8 cellular contexts compared by ENCODE assay signal in genomic region chr13:113795362-113795761, GRCh38. TPM values are rescaled to one million over a fixed set of nuclear protein-coding genes. Genes with fewer than 3 reads are reported as not detected.
A peak's percentile ranks its signal among the peaks of the same experiment; 100 is the strongest.
DNase-seq lines count a peak whose midpoint lies in the region; ATAC-seq, FAIRE-seq and TF ChIP-seq lines count a peak whose summit lies in the region.
"Not testable (repeated sequence)": the region's sequence is repeated elsewhere in the genome, so short reads cannot be mapped to it uniquely, and the experiment has no call there.
"Had no signal": no experiment of that assay in that cellular context is flagged by ENCODE, and none has a peak within 500 bp of the region (broad histone marks: within the 10 kb centered on the region; RNA-seq: fewer than 3 reads in every experiment).

No MANE protein-coding gene starts in this region.

- H2BK12ac ChIP-seq in H1 (ENCODE audit: low read depth, low read length) = 0 out of 2 replicates have a peak overlapping the region, but pooled peaks have one; percentile 22
- H2BK12ac ChIP-seq in mesenchymal stem cell (ENCODE audit: low read length in 2 of 2) = not testable (repeated sequence)

- ATAC-seq in IMR-90 (ENCODE audit: low read depth) = not testable (repeated sequence)

- CTCF ChIA-PET in HEK293 (lab: Yijun Ruan, JAX); IMR-90 (lab: Yijun Ruan, JAX): not testable (repeated sequence)
- CTCF ChIA-PET in H1 (lab: Charles Lee; ENCODE audit: partially characterized antibody) = interaction anchor here (1.3 kb wide), 1 partner anchor 19 kb away, joined by 3 read pairs; no protein-coding TSS in a partner anchor

- not testable (repeated sequence) for H3K4me1 ChIP-seq in HEK293 (ENCODE audit: control insufficient read depth, insufficient read depth, low read length); IMR-90 (ENCODE audit: control insufficient read depth, insufficient read depth, low read length); H1 (replicated peaks in 1 of 4; ENCODE audit: control insufficient read depth in 3 of 4, insufficient read depth in 4 of 4, low read length in 3 of 4); mesenchymal stem cell (ENCODE audit: control insufficient read depth, insufficient read depth, low read depth, low read length); osteoblast (ENCODE audit: insufficient read depth, low read length); spleen

- intact Hi-C loops in IMR-90 (cut with micrococcal nuclease); spleen (cut with DNase I; ENCODE audit: low total_unique reads): not testable (repeated sequence)

- POLR2A ChIA-PET in HEK293 (lab: Yijun Ruan, JAX); IMR-90 (lab: Charles Lee; ENCODE audit: unreplicated experiment); H1 (lab: Charles Lee; ENCODE audit: partially characterized antibody): not testable (repeated sequence)

- not testable (repeated sequence) for BruUV-seq in IMR-90 (replicated peaks; lab: Mats Ljungman, UMichigan)

- peaks cover 23% of the 10 kb centered on the region; the same call in 1 of the 2 replicates for H3K23me2 ChIP-seq in H1 (ENCODE audit: low read depth, low read length)

- not testable (repeated sequence) for H3K4me3 ChIP-seq in HEK293 (ENCODE audit: low read depth, low read length); IMR-90 (ENCODE audit: insufficient read depth, low read depth, low read length); H1 (ENCODE audit: extremely low read depth in 1 of 4, insufficient read depth in 2 of 4, low read depth in 3 of 4, low read length in 4 of 4); mesenchymal stem cell (ENCODE audit: insufficient read depth in 1 of 2, low read depth in 1 of 2, low read length in 2 of 2); osteoblast (ENCODE audit: insufficient read depth, low read length); spleen

- H3K23ac ChIP-seq in IMR-90 (ENCODE audit: low read depth, low read length); H1 (ENCODE audit: insufficient read length); mesenchymal stem cell (ENCODE audit: low read length in 2 of 2): not testable (repeated sequence)

- not testable (repeated sequence) for H3K9ac ChIP-seq in IMR-90 (ENCODE audit: low read depth, low read length); H1 (replicated peaks in 1 of 4; ENCODE audit: extremely low read depth in 1 of 4, low read depth in 3 of 4, low read length in 3 of 4); mesenchymal stem cell (ENCODE audit: low read length)

- H3K14ac ChIP-seq in IMR-90 (replicated peaks; ENCODE audit: low read depth, low read length) = 0 out of 2 replicates have a peak overlapping the region, but pooled peaks have one; percentile 13
- H3K14ac ChIP-seq in H1 (ENCODE audit: insufficient read length) = not testable (repeated sequence)
- peak overlapping the region in 1 of 2 experiments; percentile 30 for H3K14ac ChIP-seq in mesenchymal stem cell (ENCODE audit: low read length in 2 of 2)

- not testable (repeated sequence) for H4K5ac ChIP-seq in IMR-90 (ENCODE audit: low read depth, low read length); H1 (ENCODE audit: insufficient read length, low read depth, low read length)

- not testable (repeated sequence) for H3K56ac ChIP-seq in IMR-90 (ENCODE audit: extremely low read depth, insufficient read depth, low read length); H1 (replicated peaks; ENCODE audit: insufficient read length, low read depth, low read length)

- dilution Hi-C loops in IMR-90 (cut with HindIII; ENCODE audit: low sequenced_read_pairs, unreplicated experiment) = not testable (repeated sequence)

- TF ChIP-seq CTCF in HEK293 (tag by site-specific recombination; IDR thresholded peaks at IDR 0.05); IMR-90 (conservative IDR thresholded peaks at IDR 0.05; ENCODE audit: low read depth, low read length); H1 (IDR thresholded peaks at IDR 0.05; ENCODE audit: control extremely low read depth in 1 of 3, insufficient read depth in 1 of 3, low read depth in 1 of 3, low read length in 3 of 3); osteoblast (IDR thresholded peaks at IDR 0.05; ENCODE audit: extremely low read depth, low read depth, low read length); spleen (IDR thresholded peaks at IDR 0.05 in 8 of 11, conservative IDR thresholded peaks at IDR 0.05 in 3 of 11): not testable (repeated sequence)

- H2BK5ac ChIP-seq in IMR-90 (ENCODE audit: low read depth, low read length, poor library complexity, severe bottlenecking) = peak overlapping the region; percentile 45
- peak overlapping the region; percentile 20; the same call in 1 of the 2 replicates for H2BK5ac ChIP-seq in H1 (ENCODE audit: low read depth, low read length)
- H2BK5ac ChIP-seq in mesenchymal stem cell (ENCODE audit: low read depth, low read length, poor library complexity, severe bottlenecking) = not testable (repeated sequence)

- H4K8ac ChIP-seq in IMR-90 (ENCODE audit: low read depth in 2 of 2, low read length in 2 of 2); H1 (ENCODE audit: extremely low read depth, insufficient read depth, low read length); mesenchymal stem cell (ENCODE audit: low read length): not testable (repeated sequence)

- not testable (repeated sequence) for H3K79me2 ChIP-seq in H1 (ENCODE audit: control insufficient read depth in 1 of 2, insufficient read depth in 2 of 2, low read length in 2 of 2); osteoblast (ENCODE audit: insufficient read depth, low read length)

- not testable (repeated sequence) for H2BK20ac ChIP-seq in IMR-90 (ENCODE audit: low read depth, low read length)
- peak overlapping the region; percentile 23; the same call in 1 of the 2 replicates for H2BK20ac ChIP-seq in H1 (ENCODE audit: low read length)

- H3K9me1 ChIP-seq in IMR-90 (ENCODE audit: insufficient read depth, low read length) = not testable (repeated sequence)

- H3K27ac ChIP-seq in HEK293 (ENCODE audit: extremely low read depth, low read depth, low read length); IMR-90 (ENCODE audit: insufficient read depth, low read length); H1 (ENCODE audit: low read depth, low read length); mesenchymal stem cell (ENCODE audit: low read length, poor library complexity, severe bottlenecking); osteoblast (ENCODE audit: low read depth, low read length); spleen: not testable (repeated sequence)

- not testable (repeated sequence) for H3K9me3 ChIP-seq in HEK293 (ENCODE audit: control insufficient read depth, insufficient read depth, low read depth, low read length); IMR-90 (ENCODE audit: control insufficient read depth, insufficient read depth, low read length); H1 (ENCODE audit: insufficient read depth in 2 of 2, low read depth in 1 of 2, low read length in 1 of 2); mesenchymal stem cell (ENCODE audit: control insufficient read depth, low read length); osteoblast (ENCODE audit: low read depth, low read length); spleen

- FAIRE-seq in H1 (lab: Jason Lieb, UNC) = not testable (repeated sequence)

- H4K20me1 ChIP-seq in IMR-90 (ENCODE audit: insufficient read depth, low read length); H1 (replicated peaks in 1 of 2; ENCODE audit: control insufficient read depth in 1 of 2, insufficient read depth in 2 of 2, low read length in 2 of 2); osteoblast (ENCODE audit: insufficient read depth, low read length): not testable (repeated sequence)

- not testable (repeated sequence) for H4K91ac ChIP-seq in IMR-90 (ENCODE audit: insufficient read depth, low read depth, low read length); H1 (replicated peaks; ENCODE audit: insufficient read length, low read length)
- peak overlapping the region; percentile 7 for H4K91ac ChIP-seq in mesenchymal stem cell (ENCODE audit: low read length)

- H3K27me3 ChIP-seq in IMR-90 (ENCODE audit: control insufficient read depth, insufficient read depth, low read length) (peaks cover 23% of the 10 kb centered on the region), mesenchymal stem cell (ENCODE audit: control insufficient read depth in 1 of 2, insufficient read depth in 1 of 2, low read length in 2 of 2) (peaks cover 14 to 41% of the 10 kb centered on the region in 2 experiments), osteoblast (ENCODE audit: insufficient read depth, low read length) (peaks cover 10% of the 10 kb centered on the region)
- not testable (repeated sequence) for H3K27me3 ChIP-seq in H1 (replicated peaks in 1 of 4; ENCODE audit: control insufficient read depth in 3 of 4, extremely low read depth in 1 of 4, insufficient read depth in 3 of 4, low read length in 3 of 4); spleen (replicated peaks in 1 of 7)

- DNase-seq in IMR-90; H1 (ENCODE audit: low read depth in 1 of 2, low spot score in 2 of 2); mesenchymal stem cell: not testable (repeated sequence)
- peak; percentile 32 for DNase-seq in osteoblast (ENCODE audit: insufficient read length, low spot score, missing footprints)
- DNase-seq in spleen = peak; percentile 10

- not testable (repeated sequence) for H3K4ac ChIP-seq in IMR-90 (ENCODE audit: low read depth, low read length); H1 (replicated peaks; ENCODE audit: insufficient read length, low read depth, low read length); mesenchymal stem cell (ENCODE audit: low read depth in 1 of 2, low read length in 2 of 2)

- 0% methylated on average over 1 of the region's 1 CpG; no CpG with 5 or more reads in 1 of the 2 experiments for WGBS in IMR-90 (ENCODE audit: extremely low coverage in 2 of 2, insufficient read length in 1 of 2), 2 experiments
- WGBS in H1 (ENCODE audit: extremely low coverage in 1 of 2, insufficient coverage in 1 of 2, insufficient read length in 1 of 2, insufficient replicate concordance in 2 of 2, low coverage in 1 of 2, low lambda C conversion rate in 2 of 2, missing lambda C conversion rate in 1 of 2), 2 experiments = 77% methylated on average over 1 of the region's 1 CpG; no CpG with 5 or more reads in 1 of the 2 experiments
- 65% methylated on average over 1 of the region's 1 CpG for WGBS in mesenchymal stem cell
- WGBS in spleen, 5 donors = 8 to 15% (median 13%) methylated on average over 1 of the region's 1 CpG

- in situ Hi-C loops in IMR-90 (cut with MboI; ENCODE audit: low sequenced_read_pairs) = not testable (repeated sequence)

- not testable (repeated sequence) for H3K18ac ChIP-seq in IMR-90 (ENCODE audit: low read depth, low read length); H1 (ENCODE audit: extremely low read depth, low read length); mesenchymal stem cell (ENCODE audit: low read depth in 1 of 2, low read length in 2 of 2)

- TF ChIP-seq POLR2A in IMR-90 (IDR thresholded peaks at IDR 0.05; ENCODE audit: low read depth, low read length); H1 (IDR thresholded peaks at IDR 0.05; ENCODE audit: control extremely low read depth in 1 of 2, low read depth in 2 of 2, low read length in 2 of 2); spleen (IDR thresholded peaks at IDR 0.05): not testable (repeated sequence)

- TF ChIP-seq EP300 in H1 (IDR thresholded peaks at IDR 0.05; ENCODE audit: borderline replicate concordance in 1 of 2, low read depth in 2 of 2, low read length in 2 of 2) = not testable (repeated sequence)

- H2AK9ac ChIP-seq in IMR-90 (replicated peaks; ENCODE audit: low read depth, low read length, poor library complexity) = not testable (repeated sequence)

- H2AFZ ChIP-seq in IMR-90 (replicated peaks; ENCODE audit: low read length, poor library complexity); H1 (ENCODE audit: low read length); mesenchymal stem cell (ENCODE audit: low read depth, low read length); osteoblast (ENCODE audit: low read length): not testable (repeated sequence)

- not testable (repeated sequence) for H3K79me1 ChIP-seq in IMR-90 (ENCODE audit: low read depth in 1 of 2, low read length in 2 of 2); H1 (ENCODE audit: low read depth, low read length); mesenchymal stem cell (replicated peaks; ENCODE audit: low read length, poor library complexity, severe bottlenecking)

- not testable (repeated sequence) for H2BK120ac ChIP-seq in IMR-90 (ENCODE audit: low read depth, low read length); H1 (replicated peaks; ENCODE audit: low read depth, low read length); mesenchymal stem cell (ENCODE audit: low read depth, low read length)

- H2BK15ac ChIP-seq in IMR-90 (ENCODE audit: low read depth, low read length); mesenchymal stem cell (ENCODE audit: low read depth, poor library complexity, severe bottlenecking): not testable (repeated sequence)
- H2BK15ac ChIP-seq in H1 (ENCODE audit: low read length) = peak overlapping the region; percentile 89; the same call in 1 of the 2 replicates

- not testable (repeated sequence) for H3K4me2 ChIP-seq in IMR-90 (ENCODE audit: low read depth, low read length); H1 (ENCODE audit: insufficient read depth in 1 of 2, low read depth in 2 of 2, low read length in 2 of 2); mesenchymal stem cell (ENCODE audit: low read length, poor library complexity, severe bottlenecking); osteoblast (ENCODE audit: insufficient read depth, low read length)

- not testable (repeated sequence) for H3K36me3 ChIP-seq in HEK293 (ENCODE audit: control insufficient read depth in 2 of 2, insufficient read depth in 1 of 2, low read length in 2 of 2); IMR-90 (ENCODE audit: control insufficient read depth, insufficient read depth, low read length); H1 (ENCODE audit: control insufficient read depth in 2 of 4, insufficient read depth in 4 of 4, low read length in 3 of 4); mesenchymal stem cell (ENCODE audit: control insufficient read depth in 1 of 2, insufficient read depth in 2 of 2, low read depth in 1 of 2, low read length in 2 of 2); osteoblast (ENCODE audit: insufficient read depth, low read length)
- H3K36me3 ChIP-seq in spleen = peaks cover 0 to 25% (median 0%) of the 10 kb centered on the region in 6 donors

- H2AK5ac ChIP-seq in IMR-90 (ENCODE audit: low read depth, low read length) (peak overlapping the region; percentile 27; the same call in 1 of the 2 replicates), H1 (ENCODE audit: low read depth, low read length) (peak overlapping the region; percentile 24; the same call in 1 of the 2 replicates)
- not testable (repeated sequence) for H2AK5ac ChIP-seq in mesenchymal stem cell (ENCODE audit: low read length, severe bottlenecking)

- not testable (repeated sequence) for TF ChIP-seq RAD21 in IMR-90 (IDR thresholded peaks at IDR 0.05; ENCODE audit: low read length); H1 (IDR thresholded peaks at IDR 0.05 in 1 of 2, conservative IDR thresholded peaks at IDR 0.05 in 1 of 2; ENCODE audit: low read depth in 2 of 2, low read length in 2 of 2)

RNA-seq across cellular contexts. Expression of gene TMEM255B, which starts 36.3 kb away (rescaled TPM):
- 0.36 and 0.83 TPM in 2 replicates for total RNA-seq in IMR-90 (2012; rRNA removed)
- 0.94 and 1.1 TPM in 2 replicates for polyA plus RNA-seq in IMR-90 (2012; rRNA removed)
- 0.65 and 1.3 TPM in 2 replicates for polyA plus RNA-seq in IMR-90 (2012; cell fraction: cytosol; rRNA removed)
- polyA plus RNA-seq in IMR-90 (2012; cell fraction: nucleus; rRNA removed; ENCODE audit: low replicate concordance) = 0.46 and 0.95 TPM in 2 replicates
- total RNA-seq in H1 (2021; fragmentation: NEBNext Ultra II Directional; extraction: Animal tissue kit (Norgen Biotek cat#: 25700)) = 2.7 and 4.4 TPM in 2 replicates
- 3.4 and 5.0 TPM in 2 replicates for polyA plus RNA-seq in H1 (2011; rRNA removed)
- 4.2 TPM for polyA plus RNA-seq in H1 (2011; cell fraction: cytosol; rRNA removed)
- polyA plus RNA-seq in H1 (2011; cell fraction: nucleus; rRNA removed) = 7.2 TPM
- polyA plus RNA-seq in H1 (2012, experiment 1 of 2) = 3.0 to 4.2 TPM (median 3.7 TPM) in 4 replicates
- polyA plus RNA-seq in H1 (2012, experiment 2 of 2) = 1.4 TPM
- 1.6 TPM for polyA plus RNA-seq in H1 (2013, experiment 1 of 2)
- polyA plus RNA-seq in H1 (2013, experiment 2 of 2) = 2.3 TPM
- 0.50 and 1.6 TPM in 2 replicates for polyA minus RNA-seq in H1 (2011; rRNA and poly(A)+ RNA removed)
- polyA minus RNA-seq in H1 (2011; cell fraction: cytosol; rRNA and poly(A)+ RNA removed) = 2.0 TPM
- polyA minus RNA-seq in H1 (2011; cell fraction: nucleus; rRNA and poly(A)+ RNA removed) = 2.2 TPM
- 2.0 TPM for polyA plus RNA-seq in mesenchymal stem cell (2013, experiment 1 of 2)
- 2.2 TPM for polyA plus RNA-seq in mesenchymal stem cell (2013, experiment 2 of 2)
- 1.8 and 2.9 TPM in 2 replicates for total RNA-seq in osteoblast
- total RNA-seq in spleen = 10 to 100 TPM in 6 of 7 donors, 1 to 10 TPM in 1; 5.7 to 26.9 (median 22.2) TPM
- polyA plus RNA-seq in spleen = 10 to 100 TPM in 2 of 3 donors, 1 to 10 TPM in 1; 6.0 to 13.0 (median 10.3) TPM
- total RNA-seq: G401 had no signal
- polyA plus RNA-seq: CD8-positive, alpha-beta memory T cell had no signal
